ENCODE assay signal across 7 cellular contexts in the genomic region with DNA sequence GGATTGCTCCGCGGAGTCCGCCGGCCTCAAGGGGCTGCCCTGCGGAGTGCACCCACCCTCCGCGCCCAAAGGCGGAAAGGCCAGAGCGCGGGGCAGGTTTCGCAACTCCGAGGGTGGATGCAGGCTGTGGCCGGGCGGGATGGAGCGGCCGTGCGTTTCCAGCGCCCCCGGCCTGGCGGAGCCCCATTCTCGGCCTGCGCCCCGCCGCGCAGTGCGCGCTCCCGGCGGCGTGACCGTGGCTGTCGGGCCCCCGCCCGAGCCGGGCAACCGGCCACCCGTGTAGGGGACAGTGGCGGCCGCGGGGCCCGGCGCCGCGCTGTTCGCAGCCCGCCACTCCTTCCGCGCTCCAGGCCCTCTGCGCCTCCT. TPM values are rescaled to one million over a fixed set of nuclear protein-coding genes. Genes with fewer than 3 reads are reported as not detected.
DNase-seq lines count a peak whose midpoint lies in the region; ATAC-seq, FAIRE-seq and TF ChIP-seq lines count a peak whose summit lies in the region.

No MANE protein-coding gene starts in this region.

- intact Hi-C loops in endothelial cell of umbilical vein (cut with micrococcal nuclease): loop anchor here (1.0 to 2.0 kb wide), 5 partner anchors 95 to 379 kb away; a partner anchor contains a TSS

- ATAC-seq in GM18505 (IDR thresholded peaks at IDR 0.05; ENCODE audit: unreplicated experiment) (peak; percentile 22), HG02610 (IDR thresholded peaks at IDR 0.05; ENCODE audit: unreplicated experiment) (peak; percentile 15)

- CTCF ChIA-PET in endothelial cell of umbilical vein (lab: Charles Lee): interaction anchor here (1.0 to 1.6 kb wide), 2 partner anchors 58 to 96 kb away, joined by 4 to 5 read pairs; no protein-coding TSS in a partner anchor

- TF ChIP-seq POLR2A in GM18505 (IDR thresholded peaks at IDR 0.05; ENCODE audit: borderline replicate concordance, extremely low read depth, insufficient read depth, insufficient read length): no peak
- peak; percentile 13 for TF ChIP-seq POLR2A in endothelial cell of umbilical vein (IDR thresholded peaks at IDR 0.05; ENCODE audit: low read depth, low read length)

- no peaks in the 10 kb centered on the region for H3K9me1 ChIP-seq in endothelial cell of umbilical vein (replicated peaks; ENCODE audit: control insufficient read depth, extremely low read depth, insufficient read depth, low read length)

- no peaks in the 10 kb centered on the region; the same call in 1 of the 2 replicates for H3K9me3 ChIP-seq in SJSA1 (replicated peaks)
- H3K9me3 ChIP-seq in endothelial cell of umbilical vein (replicated peaks; ENCODE audit: control insufficient read depth, insufficient read depth, low read length): no peaks in the 10 kb centered on the region
- no peaks in the 10 kb centered on the region for H3K9me3 ChIP-seq in muscle layer of duodenum (ENCODE audit: control insufficient read depth in 1 of 2, low read length in 2 of 2)

- peak overlapping the region; percentile 83 for H3K27ac ChIP-seq in SJSA1
- peak overlapping the region; percentile 77 for H3K27ac ChIP-seq in endothelial cell of umbilical vein (ENCODE audit: insufficient read depth, low read depth, low read length)
- peak overlapping the region; percentile 91 for H3K27ac ChIP-seq in muscle layer of duodenum (ENCODE audit: low read length)

- H3K4me3 ChIP-seq in SJSA1 (peak overlapping the region; percentile 94), endothelial cell of umbilical vein (replicated peaks in 1 of 3; ENCODE audit: insufficient read depth in 1 of 3, low read depth in 1 of 3, low read length in 3 of 3) (peak overlapping the region; percentile 65 to 91 (median 89)), muscle layer of duodenum (ENCODE audit: low read depth in 1 of 2, low read length in 2 of 2) (peak overlapping the region; percentile 69 to 78)

- dilution Hi-C loops in endothelial cell of umbilical vein (cut with MboI; ENCODE audit: extremely low pct_ligation_motif_present, low sequenced_read_pairs): no loop called here

- H3K36me3 ChIP-seq in SJSA1 (peaks cover 7% of the 10 kb centered on the region), endothelial cell of umbilical vein (ENCODE audit: control insufficient read depth in 2 of 2, extremely low read depth in 1 of 2, insufficient read depth in 2 of 2, low read length in 2 of 2) (no peaks in the 10 kb centered on the region), muscle layer of duodenum (ENCODE audit: control insufficient read depth in 1 of 2, insufficient read depth in 2 of 2, low read length in 2 of 2) (no peaks in the 10 kb centered on the region)

- POLR2A ChIA-PET in endothelial cell of umbilical vein (lab: Charles Lee): no interaction called here

- H3K4me1 ChIP-seq in SJSA1 (replicated peaks) (peaks cover 19% of the 10 kb centered on the region), endothelial cell of umbilical vein (ENCODE audit: control insufficient read depth, extremely low read depth, insufficient read depth, low read length) (peaks cover 24% of the 10 kb centered on the region), muscle layer of duodenum (ENCODE audit: control insufficient read depth in 1 of 2, insufficient read depth in 2 of 2, low read length in 2 of 2) (peaks cover 19 to 61% of the 10 kb centered on the region in 2 donors)

- peaks cover 2% of the 10 kb centered on the region for H4K20me1 ChIP-seq in endothelial cell of umbilical vein (replicated peaks; ENCODE audit: control insufficient read depth, extremely low read depth, insufficient read depth, low read length)

- H3K4me2 ChIP-seq in endothelial cell of umbilical vein (ENCODE audit: insufficient read depth, low read length): peak overlapping the region; percentile 81

- DNase-seq in SJSA1 (ENCODE audit: low read depth in 1 of 2, low spot score in 2 of 2): peak in 1 of 2 experiments; percentile 42
- DNase-seq in endothelial cell of umbilical vein (ENCODE audit: low read depth, low spot score): no peak
- DNase-seq in COLO829 (ENCODE audit: low spot score): no peak
- DNase-seq in stimulated activated CD4-positive, alpha-beta T cell treated with anti-CD3 and anti-CD28 coated beads, Interleukin-15, amount 100 ng/mL, for 24 hours: no peak

- peak overlapping the region; percentile 96 for H3K9ac ChIP-seq in endothelial cell of umbilical vein (replicated peaks; ENCODE audit: extremely low read depth, insufficient read depth, low read length)

- peaks cover 39% of the 10 kb centered on the region for H3K79me2 ChIP-seq in endothelial cell of umbilical vein (ENCODE audit: control insufficient read depth, insufficient read depth, low read length)

- FAIRE-seq in endothelial cell of umbilical vein (lab: Jason Lieb, UNC): no peak

- TF ChIP-seq CTCF in endothelial cell of umbilical vein (IDR thresholded peaks at IDR 0.05; ENCODE audit: extremely low read depth in 1 of 2, insufficient read depth in 1 of 2, low read depth in 1 of 2, low read length in 2 of 2): no peak

- peaks cover 26% of the 10 kb centered on the region for H3K27me3 ChIP-seq in SJSA1 (replicated peaks)
- H3K27me3 ChIP-seq in endothelial cell of umbilical vein (ENCODE audit: control insufficient read depth in 2 of 2, insufficient read depth in 2 of 2, low read length in 2 of 2): peaks cover 15 to 23% of the 10 kb centered on the region in 2 experiments
- H3K27me3 ChIP-seq in muscle layer of duodenum (ENCODE audit: low read depth, low read length): no peaks in the 10 kb centered on the region

- H2AFZ ChIP-seq in endothelial cell of umbilical vein (ENCODE audit: low read depth, low read length): peak overlapping the region; percentile 81

- BruUV-seq in endothelial cell of umbilical vein (replicated peaks; lab: Mats Ljungman, UMichigan): no TSS peak

TF ChIP-seq in endothelial cell of umbilical vein, 7 proteins besides CTCF, POLR2A, EP300 and RAD21:
- TF ChIP-seq FOS (IDR thresholded peaks at IDR 0.05; ENCODE audit: borderline replicate concordance, insufficient read depth, low read length) (no peak), MYC (IDR thresholded peaks at IDR 0.05; ENCODE audit: low read depth, low read length) (no peak)

RNA-seq across cellular contexts. Expression of a gene that starts 0.3 kb away (rescaled TPM):
- total RNA-seq in SJSA1 (2014; rRNA removed; shearing (Covaris generic)): 13.5 and 22.9 TPM in 2 replicates
- 36.4 and 39.9 TPM in 2 replicates for total RNA-seq in endothelial cell of umbilical vein
- polyA plus RNA-seq in endothelial cell of umbilical vein: 11.7 and 18.8 TPM in 2 replicates
- 13.2 and 14.9 TPM in 2 replicates for polyA plus RNA-seq in endothelial cell of umbilical vein (2011; cell fraction: cytosol; rRNA removed)
- polyA plus RNA-seq in endothelial cell of umbilical vein (2011; cell fraction: nucleus; rRNA removed): 14.8 and 15.7 TPM in 2 replicates
- 30.1 and 38.2 TPM in 2 replicates for polyA plus RNA-seq in endothelial cell of umbilical vein (2012)
- 48.9 and 51.7 TPM in 2 replicates for polyA minus RNA-seq in endothelial cell of umbilical vein
- polyA minus RNA-seq in endothelial cell of umbilical vein (2011; cell fraction: cytosol; rRNA and poly(A)+ RNA removed): 25.0 TPM
- polyA minus RNA-seq in endothelial cell of umbilical vein (2011; cell fraction: nucleus; rRNA and poly(A)+ RNA removed): 19.5 and 23.6 TPM in 2 replicates
